In the genomic region with DNA sequence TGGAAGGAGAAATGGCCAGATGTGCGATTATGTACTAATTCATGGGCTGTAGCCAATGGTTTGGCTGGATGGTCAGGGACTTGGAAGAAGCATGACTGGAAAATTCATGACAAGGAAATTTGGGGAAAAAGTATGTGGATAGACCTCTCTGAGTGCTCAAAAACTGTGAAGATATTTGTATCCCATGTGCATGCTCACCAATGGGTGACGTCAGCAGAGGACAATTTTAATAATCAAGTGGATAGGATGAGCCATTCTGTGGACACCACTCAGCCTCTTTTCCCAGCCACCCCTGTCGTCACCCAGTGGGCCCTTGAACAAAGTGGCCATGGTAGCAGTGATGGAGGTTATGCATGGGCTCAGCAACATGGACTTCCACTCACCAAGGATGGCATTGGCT, we compare ENCODE assay signal across 27 cellular contexts.
"Had no signal": no experiment of that assay in that cellular context is flagged by ENCODE, and none has a peak within 500 bp of the region (broad histone marks: within the 10 kb centered on the region; RNA-seq: fewer than 3 reads in every experiment).

No MANE protein-coding gene starts in this region.

- H3K4me1 ChIP-seq: stomach, suprapubic skin, testis, thyroid gland, tibial artery, tibial nerve, transverse colon, upper lobe of left lung, upper lobe of right lung, uterus, vagina had no signal

- H3K4me3 ChIP-seq: stomach, suprapubic skin, testis, thoracic aorta, thyroid gland, tibial artery, tibial nerve, transverse colon, upper lobe of left lung, upper lobe of right lung, uterus, vagina had no signal

- H3K36me3 ChIP-seq: stomach, suprapubic skin, thoracic aorta, thyroid gland, tibial artery, tibial nerve, transverse colon, upper lobe of left lung, upper lobe of right lung, uterus, vagina had no signal

- FAIRE-seq: urothelium cell line had no signal

- H3K27ac ChIP-seq: stomach, suprapubic skin, testis, thoracic aorta, thyroid gland, tibial artery, tibial nerve, transverse colon, upper lobe of left lung, upper lobe of right lung, uterus, vagina had no signal

- ATAC-seq: stimulated activated effector memory CD8-positive, alpha-beta T cell treated with anti-CD3 and anti-CD28 coated beads, Interleukin-12 subunit alpha, Interleukin-12 subunit beta, amount 100 ng/mL, for 72 hours; stimulated activated memory B cell treated with anti-CD40 and anti-IgM and Interleukin-4, amounts not matched to agents 10 μg/mL and 1 μg/mL and 100 μg/mL, for 72 hours; stimulated activated naive B cell treated with anti-CD40 and anti-IgM and Interleukin-4, amounts not matched to agents 10 μg/mL and 1 μg/mL and 100 μg/mL, for 72 hours; stimulated activated naive CD8-positive, alpha-beta T cell treated with anti-CD3 and anti-CD28 coated beads, Interleukin-15, amount 100 ng/mL, for 72 hours; stimulated activated naive CD8-positive, alpha-beta T cell treated with anti-CD3 and anti-CD28 coated beads, Interleukin-15, Interleukin-2, amounts not matched to agents 100 U/mL and 50 U/mL, for 24 hours; upper lobe of right lung had no signal

- H3K9me3 ChIP-seq: suprapubic skin, testis, thoracic aorta, thyroid gland, transverse colon, upper lobe of left lung, upper lobe of right lung, uterus, vagina had no signal

- DNase-seq: stimulated activated CD4-positive, alpha-beta T cell treated with anti-CD3 and anti-CD28 coated beads, Interleukin-2, amount 100 ng/mL, for 48 hours; stimulated activated CD4-positive, alpha-beta T cell treated with anti-CD3 and anti-CD28 coated beads, Interleukin-4, amount 100 ng/mL, for 1 hour; stimulated activated CD4-positive, alpha-beta T cell treated with anti-CD3 and anti-CD28 coated beads, Interleukin-4, amount 100 ng/mL, for 24 hours; stimulated activated CD4-positive, alpha-beta T cell treated with anti-CD3 and anti-CD28 coated beads, Interleukin-4, amount 100 ng/mL, for 4 hours; stimulated activated CD8-positive, alpha-beta memory T cell treated with anti-CD3 and anti-CD28 coated beads, Interleukin-4, amount 100 ng/mL, for 48 hours; stimulated activated naive B cell treated with anti-CD40 and anti-IgM and Interleukin-4, amounts not matched to agents 10 μg/mL and 1 μg/mL and 100 μg/mL, for 72 hours; stimulated activated naive CD4-positive, alpha-beta T cell; stimulated activated naive CD4-positive, alpha-beta T cell treated with Interleukin-2 at 50 U/mL for 16 hours; stimulated activated naive CD8-positive, alpha-beta T cell treated with anti-CD3 and anti-CD28 coated beads, Interleukin-15, amount 100 ng/mL, for 72 hours; stimulated activated naive CD8-positive, alpha-beta T cell treated with anti-CD3 and anti-CD28 coated beads, Interleukin-15, Interleukin-2, amounts not matched to agents 100 U/mL and 50 U/mL, for 24 hours; stomach; substantia nigra; testis; thyroid gland; tibial artery; transverse colon; trophoblast cell; upper lobe of left lung; upper lobe of right lung; uterus had no signal

- H3K27me3 ChIP-seq: stomach, suprapubic skin, testis, thyroid gland, tibial artery, tibial nerve, transverse colon, upper lobe of left lung, upper lobe of right lung, uterus, vagina had no signal
